In the genomic region with DNA sequence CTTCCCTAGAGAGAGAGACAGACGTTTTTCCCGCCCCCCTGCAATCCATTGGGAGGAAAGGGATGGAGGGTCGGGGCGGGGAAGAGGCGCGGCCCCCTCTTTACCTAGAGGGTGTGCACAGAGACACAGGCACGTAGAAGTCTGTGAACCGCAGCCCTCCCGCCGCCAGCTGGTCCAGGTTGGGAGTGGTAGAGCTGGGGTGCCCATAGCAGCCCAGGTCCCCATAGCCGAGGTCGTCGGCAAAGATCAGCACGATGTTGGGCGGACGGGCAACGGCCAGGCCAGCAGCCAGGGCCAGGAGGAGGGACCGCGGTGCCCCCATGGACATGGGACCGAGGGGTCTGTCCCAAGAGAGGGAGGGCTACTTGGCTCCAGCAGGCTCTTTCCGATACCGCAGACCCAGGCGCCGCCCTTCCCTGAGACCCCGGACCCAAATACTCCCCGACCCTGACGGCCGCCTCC, we compare ENCODE assay signal across 8 cellular contexts. TPM values are rescaled to one million over a fixed set of nuclear protein-coding genes. Genes with fewer than 3 reads are reported as not detected.
DNase-seq lines count a peak whose midpoint lies in the region; ATAC-seq, FAIRE-seq and TF ChIP-seq lines count a peak whose summit lies in the region.

No MANE protein-coding gene starts in this region.

- peak; percentile 18 for DNase-seq in activated naive CD4-positive, alpha-beta T cell treated with Interleukin-2 at 50 U/mL for 16 hours
- DNase-seq in activated naive CD4-positive, alpha-beta T cell (lab: John Stamatoyannopoulos, UW) = no peak
- DNase-seq in LNCaP clone FGC (ENCODE audit: low read depth) = no peak
- peak; percentile 21 for DNase-seq in MCF 10A (ENCODE audit: unreplicated experiment)
- DNase-seq in HepG2 (ENCODE audit: low spot score) = peak; percentile 15
- DNase-seq in thoracic aorta (ENCODE audit: low spot score) = no peak
- no peak for DNase-seq in GM10248 (ENCODE audit: extremely low spot score)
- no peak for DNase-seq in NCI-H1092 treated with DMSO at 0.1 percent for 48 hours (lab: John Stamatoyannopoulos, UW)

- peak overlapping the region; percentile 90 for H3K4me2 ChIP-seq in HepG2 (ENCODE audit: low read depth, low read length)

- no peak for FAIRE-seq in HepG2 (lab: Jason Lieb, UNC)

- in situ Hi-C loops in HepG2 (cut with HindIII; ENCODE audit: extremely low pct_ligation_motif_present, low pct_unique_long_range_greater_than_20kb) = loop anchor here (5.0 kb wide), 1 partner anchor 70 kb away; no protein-coding TSS in a partner anchor

- H3K4me3 ChIP-seq in LNCaP clone FGC (ENCODE audit: low read depth, low read length) (peak overlapping the region; percentile 86), HepG2 (replicated peaks in 1 of 3; ENCODE audit: insufficient read depth in 1 of 3, low read depth in 2 of 3, low read length in 3 of 3) (peak overlapping the region; percentile 68 to 88 (median 86)), thoracic aorta (peak overlapping the region; percentile 98)

- H3K4me1 Mint-ChIP-seq in MCF 10A (ENCODE audit: insufficient read depth, unreplicated experiment) = peaks cover 21% of the 10 kb centered on the region

- ATAC-seq in HepG2 (peak; percentile 53), thoracic aorta (ENCODE audit: insufficient number of reproducible peaks, low FRiP score, low read depth) (no peak)

- H3K9me3 ChIP-seq in HepG2 (ENCODE audit: low read length) (no peaks in the 10 kb centered on the region), thoracic aorta (no peaks in the 10 kb centered on the region)

- peaks cover 45% of the 10 kb centered on the region for H3K4me1 ChIP-seq in HepG2 (ENCODE audit: insufficient read depth, low read length)
- peaks cover 9 to 22% of the 10 kb centered on the region in 2 donors for H3K4me1 ChIP-seq in thoracic aorta (ENCODE audit: control insufficient read depth in 1 of 2, low read depth in 2 of 2)

- TF ChIP-seq EP300 in HepG2 (IDR thresholded peaks at IDR 0.05; ENCODE audit: low read depth in 2 of 2, low read length in 2 of 2) = no peak
- TF ChIP-seq EP300 in HepG2 (CRISPR knock-in tag; IDR thresholded peaks at IDR 0.05; ENCODE audit: borderline replicate concordance) = no peak

- peak overlapping the region; percentile 54 for H3K27ac ChIP-seq in HepG2 (ENCODE audit: extremely low read length, insufficient read depth, low read length)
- H3K27ac ChIP-seq in thoracic aorta = peak overlapping the region; percentile 65 to 80

- H2AFZ ChIP-seq in HepG2 (ENCODE audit: low read length) = no peak overlapping the region

- TF ChIP-seq CTCF in LNCaP clone FGC (IDR thresholded peaks at IDR 0.05; ENCODE audit: control insufficient read depth, extremely low read depth, insufficient read depth) (no peak), MCF 10A (IDR thresholded peaks at IDR 0.05; ENCODE audit: unreplicated experiment) (no peak), HepG2 (CRISPR knock-in tag; IDR thresholded peaks at IDR 0.05) (no peak), thoracic aorta (IDR thresholded peaks at IDR 0.05) (no peak), GM10248 (IDR thresholded peaks at IDR 0.05; ENCODE audit: control extremely low read depth, extremely low read depth, low read depth, missing control alignments) (no peak)

- intact Hi-C loops in MCF 10A (cut with micrococcal nuclease) = no loop called here
- intact Hi-C loops in HepG2 (cut with micrococcal nuclease; ENCODE audit: unreplicated experiment) = no loop called here

- POLR2A ChIA-PET in MCF 10A (lab: Yijun Ruan, JAX) = interaction anchor here (0.5 to 1.5 kb wide), 13 partner anchors 9 to 120 kb away, joined by 3 to 6 read pairs (median 4); a partner anchor contains a TSS
- POLR2A ChIA-PET in HepG2 (lab: Yijun Ruan, JAX) = interaction anchor here (1.0 to 4.2 kb wide), 7 partner anchors 13 to 130 kb away, joined by 3 to 56 read pairs (median 4); a partner anchor contains a TSS
- POLR2A ChIA-PET in GM10248 (lab: Yijun Ruan, JAX) = no interaction called here

- H3K36me3 Mint-ChIP-seq in MCF 10A (ENCODE audit: insufficient read depth, unreplicated experiment) = peaks cover 6% of the 10 kb centered on the region

- no peak for TF ChIP-seq POLR2A in HepG2 (IDR thresholded peaks at IDR 0.05; ENCODE audit: insufficient read depth in 1 of 2, low read depth in 2 of 2, low read length in 2 of 2)

- peak overlapping the region; percentile 76 for H3K9ac ChIP-seq in HepG2 (ENCODE audit: insufficient read depth, low read depth, low read length)

- H3K27me3 Mint-ChIP-seq in MCF 10A (ENCODE audit: insufficient read depth, unreplicated experiment) = no peaks in the 10 kb centered on the region

- H3K4me3 Mint-ChIP-seq in MCF 10A (ENCODE audit: unreplicated experiment) = peak overlapping the region; percentile 80

- no peaks in the 10 kb centered on the region for H3K36me3 ChIP-seq in HepG2 (replicated peaks in 1 of 2; ENCODE audit: control insufficient read depth in 1 of 2, insufficient read depth in 2 of 2, low read length in 2 of 2)
- no peaks in the 10 kb centered on the region for H3K36me3 ChIP-seq in thoracic aorta

- no peak for TF ChIP-seq RAD21 in HepG2 (CRISPR knock-in tag; IDR thresholded peaks at IDR 0.05)

- 7% methylated on average over 18 of the region's 28 CpGs for WGBS in HepG2 (ENCODE audit: low lambda C conversion rate)

- H3K9me3 Mint-ChIP-seq in MCF 10A (ENCODE audit: unreplicated experiment) = no peaks in the 10 kb centered on the region

- BruUV-seq in MCF 10A (replicated peaks; lab: Mats Ljungman, UMichigan) = TSS peak; percentile 40
- TSS peak; percentile 68 for BruUV-seq in HepG2 (replicated peaks; lab: Mats Ljungman, UMichigan)

- H4K20me1 ChIP-seq in HepG2 (ENCODE audit: insufficient read depth, low read length) = no peaks in the 10 kb centered on the region

- no peaks in the 10 kb centered on the region; a peak in 1 of 5 replicates for H3K27me3 ChIP-seq in HepG2 (ENCODE audit: control insufficient read depth in 1 of 2, insufficient read depth in 2 of 2, low read length in 2 of 2)
- H3K27me3 ChIP-seq in thoracic aorta (replicated peaks; ENCODE audit: insufficient read depth) = no peaks in the 10 kb centered on the region

- peaks cover 4% of the 10 kb centered on the region for H3K79me2 ChIP-seq in HepG2 (ENCODE audit: insufficient read depth, low read length)

- CTCF ChIA-PET in MCF 10A (lab: Yijun Ruan, JAX) (interaction anchor here (5.8 kb wide), 1 partner anchor 65 kb away, joined by 46 read pairs; no protein-coding TSS in a partner anchor), HepG2 (lab: Yijun Ruan, JAX; ENCODE audit: low intra/inter-chr PET ratio, low total read pairs) (interaction anchor here (1.0 to 2.7 kb wide), 3 partner anchors 14 to 73 kb away, joined by 4 to 16 read pairs (median 14); no protein-coding TSS in a partner anchor), GM10248 (lab: Yijun Ruan, JAX) (interaction anchor here (0.7 to 1.4 kb wide), 3 partner anchors 64 to 85 kb away, joined by 3 to 5 read pairs (median 4); a partner anchor contains a TSS)

- H3K27ac Mint-ChIP-seq in MCF 10A (ENCODE audit: low read depth, unreplicated experiment) = peak overlapping the region; percentile 61

RNA-seq across cellular contexts. Expression of a gene that starts 0.5 kb away (rescaled TPM):
- 21.3 and 22.0 TPM in 2 replicates for total RNA-seq in MCF 10A (2022)
- 3.8 and 9.0 TPM in 2 replicates for total RNA-seq in HepG2 (2016; rRNA removed; fragmentation: Illumina TruSeq; extraction: Trizol)
- 1.6 and 2.0 TPM in 2 replicates for total RNA-seq in HepG2 (2016; cell fraction: cytosol; rRNA removed; fragmentation: Illumina TruSeq; extraction: Trizol; ENCODE audit: low read depth)
- 3.7 and 9.9 TPM in 2 replicates for total RNA-seq in HepG2 (2016; cell fraction: insoluble cytoplasmic fraction; rRNA removed; fragmentation: Illumina TruSeq; extraction: Trizol)
- 2.6 and 3.5 TPM in 2 replicates for total RNA-seq in HepG2 (2016; cell fraction: membrane; rRNA removed; fragmentation: Illumina TruSeq; extraction: Trizol)
- 11.3 and 13.3 TPM in 2 replicates for total RNA-seq in HepG2 (2016; cell fraction: nucleus; rRNA removed; fragmentation: Illumina TruSeq; extraction: Trizol)
- 11.5 and 19.0 TPM in 2 replicates for polyA plus RNA-seq in HepG2 (2011; rRNA removed)
- polyA plus RNA-seq in HepG2 (2011; cell fraction: cytosol; rRNA removed) = 5.2 and 7.9 TPM in 2 replicates
- polyA plus RNA-seq in HepG2 (2011; cell fraction: nucleus; rRNA removed) = 58.3 and 62.0 TPM in 2 replicates
- 11.0 and 15.5 TPM in 2 replicates for polyA plus RNA-seq in HepG2 (2012)
- polyA plus RNA-seq in HepG2 (2016; cell fraction: cytosol; fragmentation: Illumina TruSeq; extraction: Trizol; ENCODE audit: low read depth) = 2.4 and 2.9 TPM in 2 replicates
- polyA plus RNA-seq in HepG2 (2016; cell fraction: insoluble cytoplasmic fraction; fragmentation: Illumina TruSeq; extraction: Trizol; ENCODE audit: low read depth) = 4.2 and 5.5 TPM in 2 replicates
- polyA plus RNA-seq in HepG2 (2016; cell fraction: membrane; fragmentation: Illumina TruSeq; extraction: Trizol; ENCODE audit: low read depth) = 3.1 and 3.4 TPM in 2 replicates
- polyA plus RNA-seq in HepG2 (2016; cell fraction: nucleus; fragmentation: Illumina TruSeq; extraction: Trizol; ENCODE audit: insufficient read depth, low read depth) = 25.4 and 29.9 TPM in 2 replicates
- 2.0 and 19.4 TPM in 2 replicates for polyA minus RNA-seq in HepG2 (2011; rRNA and poly(A)+ RNA removed; ENCODE audit: low replicate concordance)
- 6.5 and 8.6 TPM in 2 replicates for polyA minus RNA-seq in HepG2 (2011; cell fraction: cytosol; rRNA and poly(A)+ RNA removed)
- 7.1 and 7.6 TPM in 2 replicates for polyA minus RNA-seq in HepG2 (2011; cell fraction: nucleus; rRNA and poly(A)+ RNA removed)
- 10 to 100 TPM; 38.4 to 75.4 TPM for total RNA-seq in thoracic aorta

RNA-seq across cellular contexts. Expression of a gene that starts 26.9 kb away (rescaled TPM):
- total RNA-seq in MCF 10A (2022) (1.2 and 2.5 TPM in 2 replicates), HepG2 (2016; rRNA removed; fragmentation: Illumina TruSeq; extraction: Trizol) (2.1 and 2.6 TPM in 2 replicates), thoracic aorta (under 1 TPM; 0.41 to 0.92 TPM)
- 0.10 and 0.18 TPM in 2 replicates for total RNA-seq in HepG2 (2016; cell fraction: cytosol; rRNA removed; fragmentation: Illumina TruSeq; extraction: Trizol; ENCODE audit: low read depth)
- 1.6 and 2.3 TPM in 2 replicates for total RNA-seq in HepG2 (2016; cell fraction: insoluble cytoplasmic fraction; rRNA removed; fragmentation: Illumina TruSeq; extraction: Trizol)
- 0.65 and 0.77 TPM in 2 replicates for total RNA-seq in HepG2 (2016; cell fraction: membrane; rRNA removed; fragmentation: Illumina TruSeq; extraction: Trizol)
- total RNA-seq in HepG2 (2016; cell fraction: nucleus; rRNA removed; fragmentation: Illumina TruSeq; extraction: Trizol) = 1.8 and 2.3 TPM in 2 replicates
- 1.3 and 2.2 TPM in 2 replicates for polyA plus RNA-seq in HepG2 (2011; rRNA removed)
- polyA plus RNA-seq in HepG2 (2011; cell fraction: cytosol; rRNA removed) = 1.2 TPM in 2 replicates
- polyA plus RNA-seq in HepG2 (2011; cell fraction: nucleus; rRNA removed) = 4.1 and 4.5 TPM in 2 replicates
- 0.87 and 1.2 TPM in 2 replicates for polyA plus RNA-seq in HepG2 (2012)
- 0.20 TPM in 2 replicates for polyA plus RNA-seq in HepG2 (2016; cell fraction: cytosol; fragmentation: Illumina TruSeq; extraction: Trizol; ENCODE audit: low read depth)
- 1.7 and 2.3 TPM in 2 replicates for polyA plus RNA-seq in HepG2 (2016; cell fraction: insoluble cytoplasmic fraction; fragmentation: Illumina TruSeq; extraction: Trizol; ENCODE audit: low read depth)
- polyA plus RNA-seq in HepG2 (2016; cell fraction: membrane; fragmentation: Illumina TruSeq; extraction: Trizol; ENCODE audit: low read depth) = 0.47 and 0.71 TPM in 2 replicates
- polyA plus RNA-seq in HepG2 (2016; cell fraction: nucleus; fragmentation: Illumina TruSeq; extraction: Trizol; ENCODE audit: insufficient read depth, low read depth) = 3.0 and 3.2 TPM in 2 replicates
- 3.4 TPM in 1 of 2 replicates, not detected in the other for polyA minus RNA-seq in HepG2 (2011; rRNA and poly(A)+ RNA removed; ENCODE audit: low replicate concordance)
- 1.5 and 2.2 TPM in 2 replicates for polyA minus RNA-seq in HepG2 (2011; cell fraction: cytosol; rRNA and poly(A)+ RNA removed)
- 1.4 and 1.5 TPM in 2 replicates for polyA minus RNA-seq in HepG2 (2011; cell fraction: nucleus; rRNA and poly(A)+ RNA removed)

RNA-seq across cellular contexts. Expression of a gene that starts 44.8 kb away (rescaled TPM):
- total RNA-seq in MCF 10A (2022) (51.4 and 60.6 TPM in 2 replicates), HepG2 (2016; rRNA removed; fragmentation: Illumina TruSeq; extraction: Trizol) (9.9 and 24.5 TPM in 2 replicates), thoracic aorta (10 to 100 TPM; 52.6 to 78.7 TPM)
- 17.8 and 21.3 TPM in 2 replicates for total RNA-seq in HepG2 (2016; cell fraction: cytosol; rRNA removed; fragmentation: Illumina TruSeq; extraction: Trizol; ENCODE audit: low read depth)
- total RNA-seq in HepG2 (2016; cell fraction: insoluble cytoplasmic fraction; rRNA removed; fragmentation: Illumina TruSeq; extraction: Trizol) = 10.7 and 27.7 TPM in 2 replicates
- 16.6 and 17.3 TPM in 2 replicates for total RNA-seq in HepG2 (2016; cell fraction: membrane; rRNA removed; fragmentation: Illumina TruSeq; extraction: Trizol)
- 27.3 and 33.6 TPM in 2 replicates for total RNA-seq in HepG2 (2016; cell fraction: nucleus; rRNA removed; fragmentation: Illumina TruSeq; extraction: Trizol)
- 42.7 and 43.1 TPM in 2 replicates for polyA plus RNA-seq in HepG2 (2011; rRNA removed)
- 11.7 and 13.0 TPM in 2 replicates for polyA plus RNA-seq in HepG2 (2011; cell fraction: cytosol; rRNA removed)
- polyA plus RNA-seq in HepG2 (2011; cell fraction: nucleus; rRNA removed) = 163 and 176 TPM in 2 replicates
- 20.9 and 22.0 TPM in 2 replicates for polyA plus RNA-seq in HepG2 (2012)
- 10.7 and 12.5 TPM in 2 replicates for polyA plus RNA-seq in HepG2 (2016; cell fraction: cytosol; fragmentation: Illumina TruSeq; extraction: Trizol; ENCODE audit: low read depth)
- polyA plus RNA-seq in HepG2 (2016; cell fraction: insoluble cytoplasmic fraction; fragmentation: Illumina TruSeq; extraction: Trizol; ENCODE audit: low read depth) = 10.1 and 10.6 TPM in 2 replicates
- polyA plus RNA-seq in HepG2 (2016; cell fraction: membrane; fragmentation: Illumina TruSeq; extraction: Trizol; ENCODE audit: low read depth) = 12.3 and 13.1 TPM in 2 replicates
- 91.8 and 97.4 TPM in 2 replicates for polyA plus RNA-seq in HepG2 (2016; cell fraction: nucleus; fragmentation: Illumina TruSeq; extraction: Trizol; ENCODE audit: insufficient read depth, low read depth)
- polyA minus RNA-seq in HepG2 (2011; rRNA and poly(A)+ RNA removed; ENCODE audit: low replicate concordance) = 12.9 and 13.6 TPM in 2 replicates
- 3.1 TPM in 2 replicates for polyA minus RNA-seq in HepG2 (2011; cell fraction: cytosol; rRNA and poly(A)+ RNA removed)
- polyA minus RNA-seq in HepG2 (2011; cell fraction: nucleus; rRNA and poly(A)+ RNA removed) = 20.0 and 26.5 TPM in 2 replicates

RNA-seq across cellular contexts. Expression of a gene that starts 45.1 kb away (rescaled TPM):
- total RNA-seq in MCF 10A (2022) (1.2 and 1.9 TPM in 2 replicates), HepG2 (2016; rRNA removed; fragmentation: Illumina TruSeq; extraction: Trizol) (1.9 and 2.9 TPM in 2 replicates), thoracic aorta (10 to 100 TPM; 10.7 to 14.3 TPM)
- total RNA-seq in HepG2 (2016; cell fraction: cytosol; rRNA removed; fragmentation: Illumina TruSeq; extraction: Trizol; ENCODE audit: low read depth) = 0.79 and 1.0 TPM in 2 replicates
- total RNA-seq in HepG2 (2016; cell fraction: insoluble cytoplasmic fraction; rRNA removed; fragmentation: Illumina TruSeq; extraction: Trizol) = 1.7 and 2.9 TPM in 2 replicates
- total RNA-seq in HepG2 (2016; cell fraction: membrane; rRNA removed; fragmentation: Illumina TruSeq; extraction: Trizol) = 2.3 TPM in 2 replicates
- 2.9 and 3.7 TPM in 2 replicates for total RNA-seq in HepG2 (2016; cell fraction: nucleus; rRNA removed; fragmentation: Illumina TruSeq; extraction: Trizol)
- 4.6 and 6.5 TPM in 2 replicates for polyA plus RNA-seq in HepG2 (2011; rRNA removed)
- polyA plus RNA-seq in HepG2 (2011; cell fraction: cytosol; rRNA removed) = 3.0 and 3.9 TPM in 2 replicates
- 25.0 and 33.1 TPM in 2 replicates for polyA plus RNA-seq in HepG2 (2011; cell fraction: nucleus; rRNA removed)
- polyA plus RNA-seq in HepG2 (2012) = 7.9 and 8.7 TPM in 2 replicates
- 0.66 and 0.71 TPM in 2 replicates for polyA plus RNA-seq in HepG2 (2016; cell fraction: cytosol; fragmentation: Illumina TruSeq; extraction: Trizol; ENCODE audit: low read depth)
- 3.0 and 4.2 TPM in 2 replicates for polyA plus RNA-seq in HepG2 (2016; cell fraction: insoluble cytoplasmic fraction; fragmentation: Illumina TruSeq; extraction: Trizol; ENCODE audit: low read depth)
- polyA plus RNA-seq in HepG2 (2016; cell fraction: membrane; fragmentation: Illumina TruSeq; extraction: Trizol; ENCODE audit: low read depth) = 1.6 and 1.9 TPM in 2 replicates
- polyA plus RNA-seq in HepG2 (2016; cell fraction: nucleus; fragmentation: Illumina TruSeq; extraction: Trizol; ENCODE audit: insufficient read depth, low read depth) = 14.0 and 17.0 TPM in 2 replicates
- 0.07 and 4.8 TPM in 2 replicates for polyA minus RNA-seq in HepG2 (2011; rRNA and poly(A)+ RNA removed; ENCODE audit: low replicate concordance)
- 5.2 and 5.4 TPM in 2 replicates for polyA minus RNA-seq in HepG2 (2011; cell fraction: cytosol; rRNA and poly(A)+ RNA removed)
- 5.8 and 5.9 TPM in 2 replicates for polyA minus RNA-seq in HepG2 (2011; cell fraction: nucleus; rRNA and poly(A)+ RNA removed)

RNA-seq across cellular contexts. Expression of a gene that starts 49.3 kb away (rescaled TPM):
- total RNA-seq in MCF 10A (2022) = 52.2 and 57.3 TPM in 2 replicates
- 2.3 and 9.2 TPM in 2 replicates for total RNA-seq in HepG2 (2016; rRNA removed; fragmentation: Illumina TruSeq; extraction: Trizol)
- 0.91 and 1.5 TPM in 2 replicates for total RNA-seq in HepG2 (2016; cell fraction: cytosol; rRNA removed; fragmentation: Illumina TruSeq; extraction: Trizol; ENCODE audit: low read depth)
- total RNA-seq in HepG2 (2016; cell fraction: insoluble cytoplasmic fraction; rRNA removed; fragmentation: Illumina TruSeq; extraction: Trizol) = 1.4 and 10.1 TPM in 2 replicates
- 1.9 and 2.4 TPM in 2 replicates for total RNA-seq in HepG2 (2016; cell fraction: membrane; rRNA removed; fragmentation: Illumina TruSeq; extraction: Trizol)
- 11.6 and 16.2 TPM in 2 replicates for total RNA-seq in HepG2 (2016; cell fraction: nucleus; rRNA removed; fragmentation: Illumina TruSeq; extraction: Trizol)
- polyA plus RNA-seq in HepG2 (2011; rRNA removed) = 19.5 and 26.5 TPM in 2 replicates
- 4.5 and 5.2 TPM in 2 replicates for polyA plus RNA-seq in HepG2 (2011; cell fraction: cytosol; rRNA removed)
- polyA plus RNA-seq in HepG2 (2011; cell fraction: nucleus; rRNA removed) = 177 and 200 TPM in 2 replicates
- 15.0 and 23.3 TPM in 2 replicates for polyA plus RNA-seq in HepG2 (2012)
- polyA plus RNA-seq in HepG2 (2016; cell fraction: cytosol; fragmentation: Illumina TruSeq; extraction: Trizol; ENCODE audit: low read depth) = 0.49 and 0.80 TPM in 2 replicates
- polyA plus RNA-seq in HepG2 (2016; cell fraction: insoluble cytoplasmic fraction; fragmentation: Illumina TruSeq; extraction: Trizol; ENCODE audit: low read depth) = 2.0 and 2.6 TPM in 2 replicates
- polyA plus RNA-seq in HepG2 (2016; cell fraction: membrane; fragmentation: Illumina TruSeq; extraction: Trizol; ENCODE audit: low read depth) = 1.7 and 2.0 TPM in 2 replicates
- 62.6 and 63.1 TPM in 2 replicates for polyA plus RNA-seq in HepG2 (2016; cell fraction: nucleus; fragmentation: Illumina TruSeq; extraction: Trizol; ENCODE audit: insufficient read depth, low read depth)
- 7.0 and 8.4 TPM in 2 replicates for polyA minus RNA-seq in HepG2 (2011; rRNA and poly(A)+ RNA removed; ENCODE audit: low replicate concordance)
- polyA minus RNA-seq in HepG2 (2011; cell fraction: cytosol; rRNA and poly(A)+ RNA removed) = 0.79 and 1.7 TPM in 2 replicates
- polyA minus RNA-seq in HepG2 (2011; cell fraction: nucleus; rRNA and poly(A)+ RNA removed) = 21.3 and 22.5 TPM in 2 replicates
- total RNA-seq in thoracic aorta = 10 to 100 TPM; 14.6 to 21.4 TPM

Comparison
In these comparisons a context has a peak if more than half of its experiments do, and no peak if none do; other contexts are left out.
1. DNase-seq: peak in activated naive CD4-positive, alpha-beta T cell treated with Interleukin-2 at 50 U/mL for 16 hours (single experiment), MCF 10A (single experiment) and HepG2 (single experiment); none in activated naive CD4-positive, alpha-beta T cell (0 of 4), LNCaP clone FGC (single experiment), thoracic aorta (single experiment), GM10248 (single experiment) and NCI-H1092 treated with DMSO at 0.1 percent for 48 hours (single experiment).
2. Peak in every context shown above with its lines, with median percentiles within 50 percentile points of each other: H3K4me3 ChIP-seq.